Comparison of ENCODE assay signal across 1 cellular context in genomic region chr2:109602617-109603188, GRCh38.
TF ChIP-seq lines count a peak whose summit lies in the region.

No MANE protein-coding gene starts in this region.

TF ChIP-seq in HEK293, 187 proteins besides CTCF, POLR2A, EP300 and RAD21 (continued from another document):
- TF ChIP-seq PRDM2 (tag by site-specific recombination; IDR thresholded peaks at IDR 0.05; ENCODE audit: borderline replicate concordance) (no peak), ZNF362 (tag by site-specific recombination; IDR thresholded peaks at IDR 0.05) (peak; percentile 62; the same call in 1 of the 2 replicates), ZNF48 (tag by site-specific recombination; IDR thresholded peaks at IDR 0.05) (no peak), SP2 (tag by site-specific recombination; IDR thresholded peaks at IDR 0.05) (no peak), ZBTB17 (tag by site-specific recombination; IDR thresholded peaks at IDR 0.05) (peak; percentile 96), ZNF639 (tag by site-specific recombination; IDR thresholded peaks at IDR 0.05) (no peak), ZNF843 (tag by site-specific recombination; IDR thresholded peaks at IDR 0.05) (0 out of 2 replicates have a peak, but pooled peaks have one; percentile 31), GLIS2 (tag by site-specific recombination; IDR thresholded peaks at IDR 0.05) (no peak), PRDM10 (tag by site-specific recombination; IDR thresholded peaks at IDR 0.05) (0 out of 2 replicates have a peak, but pooled peaks have one; percentile 42), ZBTB10 (tag by site-specific recombination; IDR thresholded peaks at IDR 0.05) (no peak), ZNF121 (tag by site-specific recombination; IDR thresholded peaks at IDR 0.05) (peak; percentile 91)
